In genomic region chr2:68468801-68469200, GRCh38 we compare ENCODE assay signal across 10 cellular contexts. TPM values are rescaled to one million over a fixed set of nuclear protein-coding genes. Genes with fewer than 3 reads are reported as not detected.
DNase-seq lines count a peak whose midpoint lies in the region; ATAC-seq and TF ChIP-seq lines count a peak whose summit lies in the region.
"Had no signal": no experiment of that assay in that cellular context is flagged by ENCODE, and none has a peak within 500 bp of the region (broad histone marks: within the 10 kb centered on the region; RNA-seq: fewer than 3 reads in every experiment).

No MANE protein-coding gene starts in this region.

- peaks cover 13% of the 10 kb centered on the region for H3K36me3 Mint-ChIP-seq in CD8-positive, alpha-beta T cell
- no peaks in the 10 kb centered on the region for H3K36me3 Mint-ChIP-seq in activated naive CD8-positive, alpha-beta T cell
- H3K36me3 Mint-ChIP-seq in naive thymus-derived CD8-positive, alpha-beta T cell = peaks cover 0 to 4% (median 0%) of the 10 kb centered on the region in 3 donors

- DNase-seq in CD8-positive, alpha-beta T cell = no peak
- DNase-seq in HCT116 (ENCODE audit: low read depth, low spot score) = no peak
- DNase-seq in naive thymus-derived CD8-positive, alpha-beta T cell = no peak
- DNase-seq in stimulated activated CD4-positive, alpha-beta T cell treated with anti-CD3 and anti-CD28 coated beads, Interleukin-4, amount 100 ng/mL, for 4 hours = no peak
- no peak for DNase-seq in HEK293T (ENCODE audit: extremely low spot score)
- DNase-seq in lower lobe of right lung = no peak
- DNase-seq: activated CD8-positive, alpha-beta memory T cell treated with anti-CD3 and anti-CD28 coated beads, Interleukin-2, amount 50 U/mL, for 48 hours; midbrain; small intestine had no signal

- H3K4me2 ChIP-seq in HCT116 (ENCODE audit: low read length) = peak overlapping the region; percentile 96; the same call in 1 of the 2 replicates

- peaks cover 22% of the 10 kb centered on the region for H3K4me1 ChIP-seq in CD8-positive, alpha-beta T cell (ENCODE audit: insufficient read depth, low read length)
- H3K4me1 ChIP-seq in HCT116 (ENCODE audit: control insufficient read depth in 1 of 2, insufficient read depth in 2 of 2, low read length in 2 of 2) (peaks cover 4 to 18% of the 10 kb centered on the region in 2 experiments; a peak in 3 of 4 replicates), lower lobe of right lung (peaks cover 20% of the 10 kb centered on the region)

- no peaks in the 10 kb centered on the region for H3K27me3 ChIP-seq in CD8-positive, alpha-beta T cell (ENCODE audit: insufficient read depth, low read length)
- H3K27me3 ChIP-seq in HCT116 (ENCODE audit: insufficient read depth, low read length) = no peaks in the 10 kb centered on the region
- H3K27me3 ChIP-seq in lower lobe of right lung (ENCODE audit: low read depth) = no peaks in the 10 kb centered on the region

- H3K36me3 ChIP-seq in CD8-positive, alpha-beta T cell (ENCODE audit: insufficient read depth, low read length) = no peaks in the 10 kb centered on the region
- H3K36me3 ChIP-seq in HCT116 (ENCODE audit: control insufficient read depth in 1 of 2, insufficient read depth in 2 of 2, low read length in 2 of 2) (no peaks in the 10 kb centered on the region), lower lobe of right lung (no peaks in the 10 kb centered on the region)

- H3K4me1 Mint-ChIP-seq in CD8-positive, alpha-beta T cell (ENCODE audit: low read depth) = peaks cover 40% of the 10 kb centered on the region
- H3K4me1 Mint-ChIP-seq in activated naive CD8-positive, alpha-beta T cell (ENCODE audit: low read depth) = peaks cover 45% of the 10 kb centered on the region
- H3K4me1 Mint-ChIP-seq in naive thymus-derived CD8-positive, alpha-beta T cell = peaks cover 12 to 48% (median 40%) of the 10 kb centered on the region in 4 donors

- H4K20me1 ChIP-seq in HCT116 (ENCODE audit: insufficient read depth) = no peaks in the 10 kb centered on the region; the same call in 1 of the 2 replicates

- no peaks in the 10 kb centered on the region for H3K79me2 ChIP-seq in HCT116 (ENCODE audit: insufficient read depth, low read length)

- no peak overlapping the region for H3K9ac ChIP-seq in HCT116 (ENCODE audit: low read length)

- BruUV-seq in HCT116 (replicated peaks; lab: Mats Ljungman, UMichigan) = no TSS peak

- intact Hi-C loops in CD8-positive, alpha-beta T cell (cut with DNase I, micrococcal nuclease) = loop anchor here (1.0 to 5.0 kb wide), 6 partner anchors 258 to 1834 kb away; partner anchors contain the start of gene FAM136A (in 1 of the 2)
- intact Hi-C loops in HCT116 (cut with micrococcal nuclease) = loop anchor here (5.0 kb wide), 1 partner anchor 438 kb away; no protein-coding TSS in a partner anchor
- intact Hi-C loops in lower lobe of right lung (cut with DNase I) = loop anchor here (10.0 kb wide), 1 partner anchor 126 kb away; no protein-coding TSS in a partner anchor

- TF ChIP-seq POLR2A in HCT116 (IDR thresholded peaks at IDR 0.05; ENCODE audit: borderline replicate concordance, extremely low read depth, insufficient read depth, insufficient read length) = no peak

- no peak for TF ChIP-seq RAD21 in HCT116 (IDR thresholded peaks at IDR 0.05; ENCODE audit: low read depth)

- no peaks in the 10 kb centered on the region for H3K27me3 Mint-ChIP-seq in CD8-positive, alpha-beta T cell (ENCODE audit: low read depth)
- no peaks in the 10 kb centered on the region for H3K27me3 Mint-ChIP-seq in activated naive CD8-positive, alpha-beta T cell
- H3K27me3 Mint-ChIP-seq in naive thymus-derived CD8-positive, alpha-beta T cell = no peaks in the 10 kb centered on the region

- RAD21 ChIA-PET in HCT116 (lab: Charles Lee; ENCODE audit: low non-redundant PET in 1 of 2, low total read pairs in 2 of 2, uncharacterized antibody in 2 of 2, unreplicated experiment in 2 of 2) = no interaction called here

- no peaks in the 10 kb centered on the region for H3K9me2 ChIP-seq in HCT116 (ENCODE audit: insufficient read depth)

- H3K9me3 Mint-ChIP-seq in CD8-positive, alpha-beta T cell = no peaks in the 10 kb centered on the region
- no peaks in the 10 kb centered on the region for H3K9me3 Mint-ChIP-seq in activated naive CD8-positive, alpha-beta T cell (ENCODE audit: low read depth)
- H3K9me3 Mint-ChIP-seq in naive thymus-derived CD8-positive, alpha-beta T cell = no peaks in the 10 kb centered on the region

- H3K27ac ChIP-seq in CD8-positive, alpha-beta T cell (ENCODE audit: low read depth, low read length) = no peak overlapping the region
- H3K27ac ChIP-seq in HCT116 (ENCODE audit: low read depth, low read length) = no peak overlapping the region
- H3K27ac ChIP-seq in lower lobe of right lung = no peak overlapping the region

- CTCF ChIA-PET in CD8-positive, alpha-beta T cell (lab: Charles Lee) = interaction anchor here (0.9 to 1.7 kb wide), 4 partner anchors 27 to 456 kb away, joined by 3 to 6 read pairs (median 4); no protein-coding TSS in a partner anchor
- CTCF ChIA-PET in HCT116 (lab: Charles Lee) = interaction anchor here (1.3 to 3.5 kb wide), 2 partner anchors 19 to 241 kb away, joined by 4 to 22 read pairs; no protein-coding TSS in a partner anchor
- CTCF ChIA-PET in HEK293T (lab: Yijun Ruan, JAX) = no interaction called here

- POLR2A ChIA-PET in CD8-positive, alpha-beta T cell (lab: Charles Lee) = interaction anchor here (2.2 kb wide), 1 partner anchor 265 kb away, joined by 9 read pairs; the partner anchor contains the start of gene ARHGAP25
- POLR2A ChIA-PET in HCT116 (lab: Charles Lee) = no interaction called here
- POLR2A ChIA-PET in naive thymus-derived CD8-positive, alpha-beta T cell (lab: Charles Lee) = interaction anchor here (1.3 to 1.8 kb wide), 2 partner anchors 11 to 47 kb away, joined by 3 to 5 read pairs; no protein-coding TSS in a partner anchor
- POLR2A ChIA-PET in HEK293T (lab: Yijun Ruan, JAX) = interaction anchor here (0.6 kb wide), 1 partner anchor 65 kb away, joined by 3 read pairs; no protein-coding TSS in a partner anchor

- ATAC-seq in CD8-positive, alpha-beta T cell = no peak
- no peak for ATAC-seq in HCT116
- ATAC-seq in naive thymus-derived CD8-positive, alpha-beta T cell = no peak
- no peak for ATAC-seq in lower lobe of right lung

- H3K4me3 ChIP-seq in CD8-positive, alpha-beta T cell (ENCODE audit: low read depth, low read length) = no peak overlapping the region
- H3K4me3 ChIP-seq in HCT116 (replicated peaks in 1 of 2; ENCODE audit: low read depth in 1 of 2, low read length in 2 of 2) (peak overlapping the region in 1 of 2 experiments; percentile 82; a peak in 2 of 4 replicates), lower lobe of right lung (no peak overlapping the region)

- no peak overlapping the region for H3K27ac Mint-ChIP-seq in CD8-positive, alpha-beta T cell
- H3K27ac Mint-ChIP-seq in activated naive CD8-positive, alpha-beta T cell = no peak overlapping the region
- H3K27ac Mint-ChIP-seq in naive thymus-derived CD8-positive, alpha-beta T cell = peak overlapping the region in 6 of 10 donors; percentile 28 to 95 (median 73)

- peak overlapping the region; percentile 96 for H3K4me3 Mint-ChIP-seq in CD8-positive, alpha-beta T cell
- H3K4me3 Mint-ChIP-seq in activated naive CD8-positive, alpha-beta T cell = peak overlapping the region; percentile 97
- H3K4me3 Mint-ChIP-seq in naive thymus-derived CD8-positive, alpha-beta T cell = peak overlapping the region in 8 of 10 donors; percentile 2 to 98 (median 91)

- H2AFZ ChIP-seq in HCT116 (ENCODE audit: low read depth, low read length, poor library complexity, severe bottlenecking) = no peak overlapping the region

- no peaks in the 10 kb centered on the region for H3K9me3 ChIP-seq in CD8-positive, alpha-beta T cell (ENCODE audit: low read length)
- H3K9me3 ChIP-seq in HCT116 (ENCODE audit: control insufficient read depth in 1 of 2, insufficient read depth in 1 of 2, low read depth in 1 of 2, low read length in 2 of 2) (no peaks in the 10 kb centered on the region), lower lobe of right lung (no peaks in the 10 kb centered on the region)

- no peak for TF ChIP-seq CTCF in CD8-positive, alpha-beta T cell (IDR thresholded peaks at IDR 0.05)
- no peak for TF ChIP-seq CTCF in HCT116 (IDR thresholded peaks at IDR 0.05 in 2 of 3, conservative IDR thresholded peaks at IDR 0.05 in 1 of 3; ENCODE audit: borderline replicate concordance in 1 of 3, insufficient read depth in 1 of 3, low read depth in 2 of 3, low read length in 2 of 3)
- no peak for TF ChIP-seq CTCF in lower lobe of right lung (IDR thresholded peaks at IDR 0.05)

TF ChIP-seq in HCT116, 20 proteins besides CTCF, POLR2A, EP300 and RAD21 (continues in another document):
- TF ChIP-seq CEBPB (IDR thresholded peaks at IDR 0.05; ENCODE audit: low read depth) (no peak), YY1 (IDR thresholded peaks at IDR 0.05; ENCODE audit: extremely low read depth, insufficient replicate concordance, low read depth, low read length) (no peak), JUND (IDR thresholded peaks at IDR 0.05) (no peak), ATF3 (IDR thresholded peaks at IDR 0.05) (no peak), EGR1 (IDR thresholded peaks at IDR 0.05; ENCODE audit: low read depth) (no peak), SIN3A (IDR thresholded peaks at IDR 0.05; ENCODE audit: low read depth) (no peak)

TF ChIP-seq in HEK293T, 16 proteins besides CTCF, POLR2A, EP300 and RAD21 (continues in another document):
- TF ChIP-seq L3MBTL2 (conservative IDR thresholded peaks at IDR 0.05) (no peak), SP1 (IDR thresholded peaks at IDR 0.05) (no peak), HDGF (IDR thresholded peaks at IDR 0.05; ENCODE audit: borderline replicate concordance) (no peak), ZNF384 (IDR thresholded peaks at IDR 0.05) (no peak), SUZ12 (IDR thresholded peaks at IDR 0.05) (no peak), LEF1 (IDR thresholded peaks at IDR 0.05; ENCODE audit: borderline replicate concordance) (no peak), TARDBP (IDR thresholded peaks at IDR 0.05) (no peak), ELF4 (IDR thresholded peaks at IDR 0.05) (no peak), NFRKB (IDR thresholded peaks at IDR 0.05) (no peak), ARNT (IDR thresholded peaks at IDR 0.05) (no peak), FOXA1 (IDR thresholded peaks at IDR 0.05) (no peak), FOXM1 (IDR thresholded peaks at IDR 0.05; ENCODE audit: borderline replicate concordance) (no peak)

RNA-seq across cellular contexts. Expression of gene APLF, which starts 1.4 kb away (rescaled TPM):
- 1 to 10 TPM; 4.1 to 4.2 TPM for total RNA-seq in CD8-positive, alpha-beta T cell
- 1.6 TPM for total RNA-seq in HCT116 (2021; ENCODE audit: unreplicated experiment)
- 0.39 and 0.44 TPM in 2 replicates for polyA plus RNA-seq in HCT116 (2012)
- total RNA-seq in naive thymus-derived CD8-positive, alpha-beta T cell = 1 to 10 TPM; 9.7 TPM
- 1 to 10 TPM; 1.4 to 1.6 (median 1.6) TPM for polyA plus RNA-seq in naive thymus-derived CD8-positive, alpha-beta T cell
- 5.8 TPM for total RNA-seq in lower lobe of right lung

RNA-seq across cellular contexts. Expression of gene FBXO48, which starts 1.7 kb away (rescaled TPM):
- under 1 TPM; 0.22 to 0.30 TPM for total RNA-seq in CD8-positive, alpha-beta T cell
- total RNA-seq in HCT116 (2021; ENCODE audit: unreplicated experiment) (0.91 TPM), lower lobe of right lung (2.3 TPM)
- polyA plus RNA-seq in HCT116 (2012) = 0.22 and 0.43 TPM in 2 replicates
- 1 to 10 TPM; 4.8 to 5.6 TPM for total RNA-seq in naive thymus-derived CD8-positive, alpha-beta T cell
- polyA plus RNA-seq in naive thymus-derived CD8-positive, alpha-beta T cell = under 1 TPM; 0.19 to 0.69 (median 0.36) TPM

Comparison
In these comparisons a context has a peak if more than half of its experiments do, and no peak if none do; other contexts are left out.
1. H3K27ac Mint-ChIP-seq: peak in naive thymus-derived CD8-positive, alpha-beta T cell (6 of 10); none in CD8-positive, alpha-beta T cell (single experiment) and activated naive CD8-positive, alpha-beta T cell (single experiment).
2. Peak in every context shown above with its lines, with median percentiles within 50 percentile points of each other: H3K4me3 Mint-ChIP-seq.